6 cellular contexts compared by ENCODE assay signal in genomic region chr19:16541526-16542044, GRCh38. TPM values are rescaled to one million over a fixed set of nuclear protein-coding genes. Genes with fewer than 3 reads are reported as not detected.
A peak's percentile ranks its signal among the peaks of the same experiment; 100 is the strongest.
DNase-seq lines count a peak whose midpoint lies in the region; ATAC-seq, FAIRE-seq and TF ChIP-seq lines count a peak whose summit lies in the region.

No MANE protein-coding gene starts in this region.

- H3K4me3 ChIP-seq in mucosa of descending colon = peak overlapping the region; percentile 96

- H3K9me3 Mint-ChIP-seq in activated naive CD8-positive, alpha-beta T cell treated with anti-CD3 and anti-CD28 coated beads, Interleukin-2, amount 10 ng/mL, durations not matched to agents 7 days and 5 days = no peaks in the 10 kb centered on the region

- peaks cover 43% of the 10 kb centered on the region for H3K36me3 Mint-ChIP-seq in activated naive CD8-positive, alpha-beta T cell treated with anti-CD3 and anti-CD28 coated beads, Interleukin-2, amount 10 ng/mL, durations not matched to agents 7 days and 5 days

- POLR2A ChIA-PET in activated naive CD8-positive, alpha-beta T cell treated with anti-CD3 and anti-CD28 coated beads, Interleukin-2, amount 10 ng/mL, durations not matched to agents 7 days and 5 days (lab: Charles Lee) = interaction anchor here (0.7 to 2.5 kb wide), 6 partner anchors 25 to 86 kb away, joined by 3 to 28 read pairs (median 4); partner anchors contain the start of gene MED26

- ATAC-seq in activated naive CD8-positive, alpha-beta T cell treated with anti-CD3 and anti-CD28 coated beads, Interleukin-2, amount 10 ng/mL, durations not matched to agents 7 days and 5 days (ENCODE audit: low read depth) = peak; percentile 3
- ATAC-seq in mucosa of descending colon (peak; percentile 1), HG02588 (IDR thresholded peaks at IDR 0.05; ENCODE audit: unreplicated experiment) (no peak)

- no peaks in the 10 kb centered on the region for H3K36me3 ChIP-seq in mucosa of descending colon (ENCODE audit: low read depth)

- H3K4me1 Mint-ChIP-seq in activated naive CD8-positive, alpha-beta T cell treated with anti-CD3 and anti-CD28 coated beads, Interleukin-2, amount 10 ng/mL, durations not matched to agents 7 days and 5 days = peaks cover 40% of the 10 kb centered on the region

- peak overlapping the region; percentile 80 for H3K27ac Mint-ChIP-seq in activated naive CD8-positive, alpha-beta T cell treated with anti-CD3 and anti-CD28 coated beads, Interleukin-2, amount 10 ng/mL, durations not matched to agents 7 days and 5 days

- H3K4me1 ChIP-seq in mucosa of descending colon (ENCODE audit: low read depth) = peaks cover 21% of the 10 kb centered on the region

- no peaks in the 10 kb centered on the region for H3K9me3 ChIP-seq in mucosa of descending colon

- H3K4me3 Mint-ChIP-seq in activated naive CD8-positive, alpha-beta T cell treated with anti-CD3 and anti-CD28 coated beads, Interleukin-2, amount 10 ng/mL, durations not matched to agents 7 days and 5 days = peak overlapping the region; percentile 95

- FAIRE-seq in RCC 7860 (lab: Jason Lieb, UNC) = no peak

- DNase-seq in A172 (ENCODE audit: low spot score) = peak; percentile 14
- DNase-seq in HCEC 1CT = peak; percentile 14
- DNase-seq in activated naive CD8-positive, alpha-beta T cell treated with anti-CD3 and anti-CD28 coated beads, Interleukin-2, amount 10 ng/mL, durations not matched to agents 7 days and 5 days = no peak
- DNase-seq in mucosa of descending colon = no peak
- DNase-seq in RCC 7860 (ENCODE audit: low spot score) = no peak

- no peaks in the 10 kb centered on the region for H3K27me3 Mint-ChIP-seq in activated naive CD8-positive, alpha-beta T cell treated with anti-CD3 and anti-CD28 coated beads, Interleukin-2, amount 10 ng/mL, durations not matched to agents 7 days and 5 days

- intact Hi-C loops in mucosa of descending colon (cut with DNase I, micrococcal nuclease) = no loop called here

- TF ChIP-seq CTCF in mucosa of descending colon (IDR thresholded peaks at IDR 0.05) = no peak

RNA-seq across cellular contexts. Expression of gene CHERP, which starts 0.7 kb away (rescaled TPM):
- 2.9 and 3.3 TPM in 2 replicates for total RNA-seq in A172 (2014; rRNA removed; shearing (Covaris generic))
- total RNA-seq in activated naive CD8-positive, alpha-beta T cell treated with anti-CD3 and anti-CD28 coated beads, Interleukin-2, amount 10 ng/mL, durations not matched to agents 7 days and 5 days = 10 to 100 TPM; 65.5 to 67.0 TPM
- 10 to 100 TPM; 36.3 to 43.0 (median 38.8) TPM for total RNA-seq in mucosa of descending colon

RNA-seq across cellular contexts. Expression of gene SLC35E1, which starts 30.6 kb away (rescaled TPM):
- 29.1 TPM in 2 replicates for total RNA-seq in A172 (2014; rRNA removed; shearing (Covaris generic))
- 10 to 100 TPM; 43.4 to 44.5 TPM for total RNA-seq in activated naive CD8-positive, alpha-beta T cell treated with anti-CD3 and anti-CD28 coated beads, Interleukin-2, amount 10 ng/mL, durations not matched to agents 7 days and 5 days
- 10 to 100 TPM; 34.6 to 45.8 (median 44.0) TPM for total RNA-seq in mucosa of descending colon

RNA-seq across cellular contexts. Expression of gene C19orf44, which starts 45.4 kb away (rescaled TPM):
- 3.4 and 4.2 TPM in 2 replicates for total RNA-seq in A172 (2014; rRNA removed; shearing (Covaris generic))
- 1 to 10 TPM; 3.0 to 3.3 TPM for total RNA-seq in activated naive CD8-positive, alpha-beta T cell treated with anti-CD3 and anti-CD28 coated beads, Interleukin-2, amount 10 ng/mL, durations not matched to agents 7 days and 5 days
- 1 to 10 TPM; 2.0 to 8.4 (median 2.3) TPM for total RNA-seq in mucosa of descending colon

RNA-seq across cellular contexts. Expression of gene CALR3, which starts 45.6 kb away (rescaled TPM):
- not detected in 2 replicates for total RNA-seq in A172 (2014; rRNA removed; shearing (Covaris generic))
- total RNA-seq in activated naive CD8-positive, alpha-beta T cell treated with anti-CD3 and anti-CD28 coated beads, Interleukin-2, amount 10 ng/mL, durations not matched to agents 7 days and 5 days = not detected
- not detected for total RNA-seq in mucosa of descending colon

Comparison
In these comparisons a context has a peak if more than half of its experiments do, and no peak if none do; other contexts are left out.
1. DNase-seq: peak in A172 (single experiment) and HCEC 1CT (single experiment); none in activated naive CD8-positive, alpha-beta T cell treated with anti-CD3 and anti-CD28 coated beads, Interleukin-2, amount 10 ng/mL, durations not matched to agents 7 days and 5 days (single experiment), mucosa of descending colon (0 of 3) and RCC 7860 (single experiment).